In the genomic region with DNA sequence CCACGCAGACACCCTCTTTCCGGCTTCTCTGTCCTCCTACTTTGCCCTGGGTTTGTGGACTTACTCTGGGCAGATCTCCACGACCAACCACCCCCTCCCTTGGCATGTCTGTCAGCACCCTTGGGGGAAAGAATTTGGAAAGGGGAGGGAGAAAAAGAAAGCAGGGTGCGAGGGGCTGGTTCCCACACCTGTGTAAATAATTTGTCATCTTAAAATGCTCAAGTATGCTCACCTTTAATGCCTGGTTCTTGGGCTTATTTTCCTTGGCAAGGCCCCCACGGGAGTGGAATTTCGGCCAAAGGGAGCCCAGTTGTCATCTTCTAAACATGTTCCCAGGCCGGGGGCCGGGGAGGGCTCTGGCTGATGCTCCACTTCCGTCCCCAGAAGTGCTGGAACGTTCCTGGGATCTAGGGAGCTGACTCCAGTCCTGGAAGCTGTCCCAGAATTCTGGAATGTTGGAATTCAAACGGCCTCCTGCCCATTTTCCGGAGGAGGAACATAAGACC, we compare ENCODE assay signal across 10 cellular contexts.
A peak's percentile ranks its signal among the peaks of the same experiment; 100 is the strongest.
DNase-seq lines count a peak whose midpoint lies in the region; ATAC-seq and TF ChIP-seq lines count a peak whose summit lies in the region.
"Had no signal": no experiment of that assay in that cellular context is flagged by ENCODE, and none has a peak within 500 bp of the region (broad histone marks: within the 10 kb centered on the region; RNA-seq: fewer than 3 reads in every experiment).

No MANE protein-coding gene starts in this region.

- CTCF ChIA-PET in CD4-positive, alpha-beta memory T cell (lab: Charles Lee; ENCODE audit: partially characterized antibody): interaction anchor here (1.1 kb wide), 1 partner anchor 28 kb away, joined by 3 read pairs; no protein-coding TSS in a partner anchor

- H3K4me3 Mint-ChIP-seq in CD4-positive, alpha-beta memory T cell: no peak overlapping the region

- peaks cover 0 to 4% (median 0%) of the 10 kb centered on the region in 8 donors for H3K9me3 Mint-ChIP-seq in CD4-positive, alpha-beta memory T cell

- no peak overlapping the region for H3K4me3 ChIP-seq in right cardiac atrium (ENCODE audit: low read length)
- no peak overlapping the region for H3K4me3 ChIP-seq in sigmoid colon
- H3K4me3 ChIP-seq in MM.1S (ENCODE audit: low read length): no peak overlapping the region
- H3K4me3 ChIP-seq in CD4-positive, alpha-beta memory T cell (ENCODE audit: low read length in 2 of 2): no peak overlapping the region

- H3K36me3 ChIP-seq in sigmoid colon: no peaks in the 10 kb centered on the region
- no peaks in the 10 kb centered on the region for H3K36me3 ChIP-seq in MM.1S (replicated peaks; ENCODE audit: insufficient read depth, low read length)
- H3K36me3 ChIP-seq in CD4-positive, alpha-beta memory T cell (ENCODE audit: insufficient read depth, low read length): no peaks in the 10 kb centered on the region

- H2AFZ ChIP-seq in MM.1S (ENCODE audit: low read length): no peak overlapping the region

- H3K27me3 ChIP-seq in right cardiac atrium (ENCODE audit: control insufficient read depth, insufficient read depth) (no peaks in the 10 kb centered on the region), sigmoid colon (no peaks in the 10 kb centered on the region), MM.1S (replicated peaks; ENCODE audit: insufficient read depth, low read length) (peaks cover 92% of the 10 kb centered on the region)
- H3K27me3 ChIP-seq in CD4-positive, alpha-beta memory T cell (ENCODE audit: insufficient read depth, low read length): no peaks in the 10 kb centered on the region

- no peaks in the 10 kb centered on the region for H3K4me1 Mint-ChIP-seq in CD4-positive, alpha-beta memory T cell

- H3F3A ChIP-seq in MM.1S (ENCODE audit: insufficient read depth, low read length): no peaks in the 10 kb centered on the region

- POLR2A ChIA-PET in CD4-positive, alpha-beta memory T cell (lab: Charles Lee; ENCODE audit: partially characterized antibody): no interaction called here

- DNase-seq in GM03348 (ENCODE audit: low spot score) (peak; percentile 85), astrocyte of the hippocampus (ENCODE audit: low read depth, low spot score) (peak; percentile 94), right cardiac atrium (peak; percentile 86 to 92 (median 89)), sigmoid colon (peak; percentile 91), anterior cingulate cortex (lab: John Stamatoyannopoulos, UW) (no peak), MM.1S (no peak), nucleus accumbens (lab: John Stamatoyannopoulos, UW) (no peak)
- DNase-seq in CD4-positive, alpha-beta memory T cell: no peak
- DNase-seq: activated effector memory CD4-positive, alpha-beta T cell treated with Interleukin-2 at 50 U/mL for 16 hours; T1000 had no signal

- WGBS in right cardiac atrium: 14% methylated on average over 12 of the region's 12 CpGs
- WGBS in sigmoid colon, 2 donors: 49 to 68% methylated on average over 12 of the region's 12 CpGs

- no peaks in the 10 kb centered on the region for H3K9me2 ChIP-seq in MM.1S (replicated peaks; ENCODE audit: insufficient read depth, low read length)

- H3K27ac Mint-ChIP-seq in CD4-positive, alpha-beta memory T cell: no peak overlapping the region

- H3K79me2 ChIP-seq in MM.1S (ENCODE audit: low read length): no peaks in the 10 kb centered on the region

- H3K4me1 ChIP-seq in right cardiac atrium (ENCODE audit: control insufficient read depth, insufficient read depth, low read length) (peaks cover 6% of the 10 kb centered on the region), sigmoid colon (peaks cover 4 to 47% (median 46%) of the 10 kb centered on the region in 4 donors), MM.1S (ENCODE audit: low read length) (no peaks in the 10 kb centered on the region)
- H3K4me1 ChIP-seq in CD4-positive, alpha-beta memory T cell (ENCODE audit: insufficient read depth, low read length): no peaks in the 10 kb centered on the region

- no peaks in the 10 kb centered on the region for H3K36me3 Mint-ChIP-seq in CD4-positive, alpha-beta memory T cell

- no peak overlapping the region for H3K4me2 ChIP-seq in MM.1S (ENCODE audit: low read depth, low read length)

- intact Hi-C loops in right cardiac atrium (cut with DNase I): no loop called here
- intact Hi-C loops in sigmoid colon (cut with DNase I): no loop called here
- intact Hi-C loops in CD4-positive, alpha-beta memory T cell (cut with micrococcal nuclease): no loop called here

- TF ChIP-seq POLR2A in sigmoid colon (IDR thresholded peaks at IDR 0.05): no peak

- H3K27ac ChIP-seq in right cardiac atrium (ENCODE audit: low read length) (peak overlapping the region; percentile 70), sigmoid colon (peak overlapping the region; percentile 82 to 98 (median 92)), MM.1S (ENCODE audit: low read length) (no peak overlapping the region)
- H3K27ac ChIP-seq in CD4-positive, alpha-beta memory T cell (ENCODE audit: low read depth, low read length): no peak overlapping the region

- H3K9ac ChIP-seq in MM.1S (ENCODE audit: low read length): no peak overlapping the region

- peak in 1 of 4 donors; percentile 67 for TF ChIP-seq EP300 in sigmoid colon (IDR thresholded peaks at IDR 0.05)

- no peaks in the 10 kb centered on the region for H4K20me1 ChIP-seq in MM.1S (ENCODE audit: insufficient read depth, low read length)

- H3K9me3 ChIP-seq in right cardiac atrium (ENCODE audit: control insufficient read depth, low read length): no peaks in the 10 kb centered on the region
- no peaks in the 10 kb centered on the region for H3K9me3 ChIP-seq in sigmoid colon
- no peaks in the 10 kb centered on the region for H3K9me3 ChIP-seq in MM.1S (replicated peaks; ENCODE audit: insufficient read depth, low read length)
- H3K9me3 ChIP-seq in CD4-positive, alpha-beta memory T cell (ENCODE audit: control insufficient read depth in 1 of 2, low read length in 2 of 2): no peaks in the 10 kb centered on the region

- TF ChIP-seq CTCF in sigmoid colon (IDR thresholded peaks at IDR 0.05) (no peak), MM.1S (IDR thresholded peaks at IDR 0.05; ENCODE audit: low read length) (no peak)

- ATAC-seq in right cardiac atrium: peak; percentile 49 to 56

- H3K27me3 Mint-ChIP-seq in CD4-positive, alpha-beta memory T cell: peaks cover 7 to 13% of the 10 kb centered on the region in 2 donors

Comparison
In these comparisons a context has a peak if more than half of its experiments do, and no peak if none do; other contexts are left out.
1. DNase-seq: peak in GM03348 (single experiment), astrocyte of the hippocampus (single experiment), right cardiac atrium (3 of 3) and sigmoid colon (single experiment); none in anterior cingulate cortex (0 of 58), MM.1S (single experiment), nucleus accumbens (0 of 56) and CD4-positive, alpha-beta memory T cell (0 of 5).
2. H3K27ac ChIP-seq: peak in right cardiac atrium (single experiment) and sigmoid colon (4 of 4); none in MM.1S (single experiment) and CD4-positive, alpha-beta memory T cell (single experiment).